In the genomic region with DNA sequence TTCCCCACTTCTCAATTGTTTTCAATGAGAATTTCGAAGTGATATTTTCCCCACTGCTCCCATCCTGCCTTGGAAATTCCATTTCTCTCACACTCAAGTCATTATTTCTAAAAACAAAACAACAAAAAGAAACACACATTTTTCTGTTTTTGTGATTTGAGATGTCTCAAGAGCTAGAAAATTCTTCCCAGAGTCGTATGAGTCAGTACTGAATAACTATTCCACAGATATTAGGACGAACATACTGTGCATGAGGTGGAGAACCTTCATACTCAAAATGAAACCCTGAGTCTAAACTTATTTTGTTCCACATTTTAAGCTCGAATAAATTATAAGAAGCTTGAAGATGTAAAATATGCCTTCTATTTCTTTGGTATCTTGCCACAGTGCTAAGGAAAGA, we compare ENCODE assay signal across 20 cellular contexts.
"Had no signal": no experiment of that assay in that cellular context is flagged by ENCODE, and none has a peak within 500 bp of the region (broad histone marks: within the 10 kb centered on the region; RNA-seq: fewer than 3 reads in every experiment).

No MANE protein-coding gene starts in this region.

- H3K27ac ChIP-seq: ascending aorta, prostate gland, right atrium auricular region, thyroid gland had no signal

- H3K27ac Mint-ChIP-seq: activated naive CD8-positive, alpha-beta T cell treated with anti-CD3 and anti-CD28 coated beads, Interleukin-2, amount 10 ng/mL, durations not matched to agents 7 days and 5 days; activated T-helper 17 cell treated with anti-CD3 and anti-CD28 coated beads, Interleukin-2, amount 50 U/mL, for 72 hours; T-helper 1 cell treated with Interleukin-12 subunit alpha and Interleukin-12 subunit beta and Interleukin-4 antibody, amounts not matched to agents 30 μg/mL and 1 μg/mL, for 36 hours had no signal

- FAIRE-seq: endometrium, keratinocyte had no signal

- H3K4me1 Mint-ChIP-seq: activated naive CD8-positive, alpha-beta T cell treated with anti-CD3 and anti-CD28 coated beads, Interleukin-2, amount 10 ng/mL, durations not matched to agents 7 days and 5 days had no signal

- H3K4me3 Mint-ChIP-seq: activated naive CD8-positive, alpha-beta T cell treated with anti-CD3 and anti-CD28 coated beads, Interleukin-2, amount 10 ng/mL, durations not matched to agents 7 days and 5 days; activated T-helper 17 cell treated with anti-CD3 and anti-CD28 coated beads, Interleukin-2, amount 50 U/mL, for 72 hours; neural crest cell; T-helper 1 cell treated with Interleukin-12 subunit alpha and Interleukin-12 subunit beta and Interleukin-4 antibody, amounts not matched to agents 30 μg/mL and 1 μg/mL, for 36 hours had no signal

- H3K4me3 ChIP-seq: ascending aorta, lung, prostate gland, right atrium auricular region, thyroid gland had no signal

- ATAC-seq: activated CD4-positive, CD25-positive, alpha-beta regulatory T cell treated with anti-CD3 and anti-CD28 coated beads, Interleukin-2, amount 50 U/mL, for 24 hours had no signal

- H3K27me3 Mint-ChIP-seq: activated naive CD8-positive, alpha-beta T cell treated with anti-CD3 and anti-CD28 coated beads, Interleukin-2, amount 10 ng/mL, durations not matched to agents 7 days and 5 days; activated T-helper 17 cell treated with anti-CD3 and anti-CD28 coated beads, Interleukin-2, amount 50 U/mL, for 72 hours had no signal

- H3K27me3 ChIP-seq: ascending aorta, right atrium auricular region, thyroid gland had no signal

- H3K4me1 ChIP-seq: ascending aorta, prostate gland, right atrium auricular region had no signal

- H3K36me3 ChIP-seq: ascending aorta, prostate gland, thyroid gland had no signal

- DNase-seq: activated naive CD4-positive, alpha-beta T cell; activated naive CD8-positive, alpha-beta T cell treated with anti-CD3 and anti-CD28 coated beads, Interleukin-2, amount 10 ng/mL, durations not matched to agents 7 days and 5 days; cortex of kidney; foreskin melanocyte; glutamatergic neuron; hippocampal formation; midbrain; stimulated activated CD4-positive, alpha-beta T cell treated with anti-CD3 and anti-CD28 coated beads, Interleukin-2, amount 100 ng/mL, for 24 hours; stimulated activated naive CD4-positive, alpha-beta T cell treated with Interleukin-2 at 50 U/mL for 16 hours; thyroid gland had no signal

- H3K9me3 ChIP-seq: ascending aorta, prostate gland, right atrium auricular region, thyroid gland had no signal
